10 cellular contexts compared by ENCODE assay signal in genomic region chr16:12661656-12662172, GRCh38.
DNase-seq lines count a peak whose midpoint lies in the region; ATAC-seq and TF ChIP-seq lines count a peak whose summit lies in the region.
"Had no signal": no experiment of that assay in that cellular context is flagged by ENCODE, and none has a peak within 500 bp of the region (broad histone marks: within the 10 kb centered on the region; RNA-seq: fewer than 3 reads in every experiment).

No MANE protein-coding gene starts in this region.

- no peaks in the 10 kb centered on the region for H3K4me1 Mint-ChIP-seq in activated naive CD4-positive, alpha-beta T cell treated with anti-CD3 and anti-CD28 coated beads for 36 hours (ENCODE audit: low read depth)

- H3K9me3 Mint-ChIP-seq in activated naive CD4-positive, alpha-beta T cell treated with anti-CD3 and anti-CD28 coated beads for 36 hours = peaks cover 8% of the 10 kb centered on the region

- H3K27ac Mint-ChIP-seq in activated naive CD4-positive, alpha-beta T cell treated with anti-CD3 and anti-CD28 coated beads for 36 hours = no peak overlapping the region

- H3K4me1 ChIP-seq in RWPE2 (ENCODE audit: insufficient read depth, poor library complexity, severe bottlenecking) = no peaks in the 10 kb centered on the region

- peaks cover 3% of the 10 kb centered on the region for H3K9me3 ChIP-seq in RWPE2 (ENCODE audit: severe bottlenecking)

- no peak overlapping the region for H3K4me3 ChIP-seq in RWPE2 (ENCODE audit: severe bottlenecking)

- H3K36me3 Mint-ChIP-seq in activated naive CD4-positive, alpha-beta T cell treated with anti-CD3 and anti-CD28 coated beads for 36 hours (ENCODE audit: low read depth) = peaks cover 12% of the 10 kb centered on the region

- ATAC-seq in RWPE2 (ENCODE audit: low read depth) (peak; percentile 52; the same call in 1 of the 3 replicates), HG02623 (IDR thresholded peaks at IDR 0.05; ENCODE audit: unreplicated experiment) (no peak), GM18511 (IDR thresholded peaks at IDR 0.05; ENCODE audit: unreplicated experiment) (no peak)
- no peak for ATAC-seq in stimulated activated naive CD8-positive, alpha-beta T cell treated with anti-CD3 and anti-CD28 coated beads, Interleukin-15, Interleukin-2, amounts not matched to agents 100 U/mL and 50 U/mL, for 24 hours

- no peak overlapping the region for H3K27ac ChIP-seq in RWPE2 (ENCODE audit: poor library complexity, severe bottlenecking)
- H3K27ac ChIP-seq: C4-2B had no signal

- no peak for TF ChIP-seq CTCF in RWPE2 (IDR thresholded peaks at IDR 0.05; ENCODE audit: poor library complexity, severe bottlenecking)
- TF ChIP-seq CTCF in GM20000 (IDR thresholded peaks at IDR 0.05; ENCODE audit: extremely low read depth, missing control alignments) = no peak

- no peaks in the 10 kb centered on the region for H3K36me3 ChIP-seq in RWPE2 (ENCODE audit: low read depth)

- TF ChIP-seq POLR2A in erythroblast (IDR thresholded peaks at IDR 0.05; ENCODE audit: low read length) = no peak

- no peaks in the 10 kb centered on the region for H3K27me3 Mint-ChIP-seq in activated naive CD4-positive, alpha-beta T cell treated with anti-CD3 and anti-CD28 coated beads for 36 hours (ENCODE audit: low read depth)

- H3K27me3 ChIP-seq in RWPE2 (ENCODE audit: insufficient read depth, poor library complexity, severe bottlenecking) = no peaks in the 10 kb centered on the region

- peak; percentile 54 for DNase-seq in activated naive CD4-positive, alpha-beta T cell treated with anti-CD3 and anti-CD28 coated beads for 36 hours
- no peak for DNase-seq in activated naive CD4-positive, alpha-beta T cell treated with anti-CD3 and anti-CD28 coated beads, Interleukin-2, amount 50 U/mL, for 16 hours
- DNase-seq in RWPE2 (ENCODE audit: low spot score) (no peak), erythroblast (lab: John Stamatoyannopoulos, UW) (peak; percentile 51 to 52), GM20000 (ENCODE audit: low spot score) (no peak)
- peak; percentile 26 for DNase-seq in stimulated activated naive CD8-positive, alpha-beta T cell treated with anti-CD3 and anti-CD28 coated beads, Interleukin-15, Interleukin-2, amounts not matched to agents 100 U/mL and 50 U/mL, for 24 hours
- DNase-seq: stimulated activated CD4-positive, alpha-beta T cell treated with anti-CD3 and anti-CD28 coated beads, Interleukin-4, amount 100 ng/mL, for 1 hour had no signal

- CTCF ChIA-PET in activated naive CD4-positive, alpha-beta T cell treated with anti-CD3 and anti-CD28 coated beads for 36 hours (lab: Charles Lee) = interaction anchor here (1.3 kb wide), 1 partner anchor 242 kb away, joined by 3 read pairs; no protein-coding TSS in a partner anchor

- intact Hi-C loops in activated naive CD4-positive, alpha-beta T cell treated with anti-CD3 and anti-CD28 coated beads for 36 hours (cut with micrococcal nuclease) = no loop called here

- no peak overlapping the region for H3K4me3 Mint-ChIP-seq in activated naive CD4-positive, alpha-beta T cell treated with anti-CD3 and anti-CD28 coated beads for 36 hours

Comparison
In these comparisons a context has a peak if more than half of its experiments do, and no peak if none do; other contexts are left out.
1. DNase-seq: peak in activated naive CD4-positive, alpha-beta T cell treated with anti-CD3 and anti-CD28 coated beads for 36 hours (single experiment), erythroblast (2 of 2) and stimulated activated naive CD8-positive, alpha-beta T cell treated with anti-CD3 and anti-CD28 coated beads, Interleukin-15, Interleukin-2, amounts not matched to agents 100 U/mL and 50 U/mL, for 24 hours (single experiment); none in activated naive CD4-positive, alpha-beta T cell treated with anti-CD3 and anti-CD28 coated beads, Interleukin-2, amount 50 U/mL, for 16 hours (single experiment), RWPE2 (single experiment) and GM20000 (single experiment).